Comparison of ENCODE assay signal across 8 cellular contexts in genomic region chr18:8480506-8481328, GRCh38.
A peak's percentile ranks its signal among the peaks of the same experiment; 100 is the strongest.
DNase-seq lines count a peak whose midpoint lies in the region; ATAC-seq and TF ChIP-seq lines count a peak whose summit lies in the region.

No MANE protein-coding gene starts in this region.

- H3K9me3 Mint-ChIP-seq in stimulated activated memory B cell treated with anti-CD40 and anti-IgM and Interleukin-4, amounts not matched to agents 10 μg/mL and 1 μg/mL and 100 μg/mL, for 72 hours, result no peaks in the 10 kb centered on the region

- peak; percentile 77 for TF ChIP-seq CTCF in astrocyte of the cerebellum (IDR thresholded peaks at IDR 0.05; ENCODE audit: low read depth, low read length, missing control alignments)

- no peak overlapping the region for H3K4me3 ChIP-seq in astrocyte of the cerebellum (ENCODE audit: low read depth, low read length)

- H3K27ac Mint-ChIP-seq in stimulated activated memory B cell treated with anti-CD40 and anti-IgM and Interleukin-4, amounts not matched to agents 10 μg/mL and 1 μg/mL and 100 μg/mL, for 72 hours, result no peak overlapping the region

- H3K4me1 Mint-ChIP-seq in stimulated activated memory B cell treated with anti-CD40 and anti-IgM and Interleukin-4, amounts not matched to agents 10 μg/mL and 1 μg/mL and 100 μg/mL, for 72 hours, result peaks cover 6% of the 10 kb centered on the region

- H3K27me3 Mint-ChIP-seq in stimulated activated memory B cell treated with anti-CD40 and anti-IgM and Interleukin-4, amounts not matched to agents 10 μg/mL and 1 μg/mL and 100 μg/mL, for 72 hours, result peaks cover 58% of the 10 kb centered on the region

- in situ Hi-C loops in astrocyte of the cerebellum (cut with HindIII; ENCODE audit: low sequenced_read_pairs), result no loop called here

- no peak for ATAC-seq in stimulated activated memory B cell treated with anti-CD40 and anti-IgM and Interleukin-4, amounts not matched to agents 10 μg/mL and 1 μg/mL and 100 μg/mL, for 72 hours
- ATAC-seq in HG03045 (IDR thresholded peaks at IDR 0.05; ENCODE audit: unreplicated experiment), result no peak

- DNase-seq in ELF-1 (ENCODE audit: low read depth, low spot score) (peak; percentile 58), NCI-H2107 treated with DMSO at 0.1 percent for 48 hours (lab: John Stamatoyannopoulos, UW; ENCODE audit: unreplicated experiment) (peak; percentile 33), astrocyte of the cerebellum (ENCODE audit: low read depth) (peak; percentile 70), iPS DF 19.7 (ENCODE audit: low read depth, low spot score) (peak; percentile 23), superior temporal gyrus (ENCODE audit: extremely low spot score) (peak; percentile 80)
- DNase-seq in activated CD4-positive, CD25-positive, alpha-beta regulatory T cell (lab: John Stamatoyannopoulos, UW), result no peak

- H3K36me3 Mint-ChIP-seq in stimulated activated memory B cell treated with anti-CD40 and anti-IgM and Interleukin-4, amounts not matched to agents 10 μg/mL and 1 μg/mL and 100 μg/mL, for 72 hours, result no peaks in the 10 kb centered on the region

- no peak overlapping the region for H3K4me3 Mint-ChIP-seq in stimulated activated memory B cell treated with anti-CD40 and anti-IgM and Interleukin-4, amounts not matched to agents 10 μg/mL and 1 μg/mL and 100 μg/mL, for 72 hours

Comparison
In these comparisons a context has a peak if more than half of its experiments do, and no peak if none do; other contexts are left out.
1. DNase-seq: peak in ELF-1 (single experiment), NCI-H2107 treated with DMSO at 0.1 percent for 48 hours (single experiment), astrocyte of the cerebellum (single experiment), iPS DF 19.7 (single experiment) and superior temporal gyrus (single experiment); none in activated CD4-positive, CD25-positive, alpha-beta regulatory T cell (0 of 4).